In the genomic region with DNA sequence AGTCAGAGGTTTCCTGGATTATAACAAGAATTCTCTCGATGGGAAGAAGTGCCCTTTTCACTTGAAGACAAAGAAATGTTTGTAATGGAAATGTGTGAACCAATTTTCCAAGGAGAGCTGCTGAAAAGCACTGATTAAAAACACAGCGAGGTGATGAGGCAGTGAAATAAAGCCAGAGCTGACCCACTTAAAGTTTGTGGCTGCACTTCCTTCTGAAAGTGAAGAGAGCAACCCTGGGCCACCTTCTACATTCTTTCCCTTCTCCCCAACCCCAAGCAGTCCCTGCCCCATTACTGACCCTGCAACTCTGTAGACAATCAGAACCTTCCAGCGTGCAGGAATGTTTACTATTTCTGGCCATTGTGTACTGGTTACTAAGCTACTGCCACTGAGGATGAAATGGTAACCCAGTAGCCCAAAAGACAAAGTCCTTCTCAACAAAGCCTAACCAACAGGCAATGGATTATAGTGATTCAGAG, we compare ENCODE assay signal across 12 cellular contexts.
DNase-seq lines count a peak whose midpoint lies in the region; ATAC-seq, FAIRE-seq and TF ChIP-seq lines count a peak whose summit lies in the region.
"Had no signal": no experiment of that assay in that cellular context is flagged by ENCODE, and none has a peak within 500 bp of the region (broad histone marks: within the 10 kb centered on the region; RNA-seq: fewer than 3 reads in every experiment).

No MANE protein-coding gene starts in this region.

- no peak for FAIRE-seq in H54 (lab: Jason Lieb, UNC)

- peak overlapping the region; percentile 73 for H3K9ac ChIP-seq in iPS-18a (ENCODE audit: low read length)
- H3K9ac ChIP-seq: BLaER1 had no signal

- H3K4me3 ChIP-seq in HAP-1 (no peak overlapping the region), iPS-18a (ENCODE audit: low read length) (peak overlapping the region; percentile 48)
- H3K4me3 ChIP-seq: BLaER1 had no signal

- in situ Hi-C loops in HAP-1 (cut with MboI; ENCODE audit: low sequenced_read_pairs): no loop called here

- H3K4me1 ChIP-seq in HAP-1 (peaks cover 45% of the 10 kb centered on the region), iPS-18a (ENCODE audit: control insufficient read depth, low read depth, low read length) (peaks cover 45% of the 10 kb centered on the region)
- H3K4me1 ChIP-seq: BLaER1 had no signal

- H3K27ac ChIP-seq in cingulate gyrus (ENCODE audit: low read depth, low read length) (peak overlapping the region; percentile 86), iPS-18a (ENCODE audit: low read length) (peak overlapping the region; percentile 97)
- H3K27ac ChIP-seq: BLaER1 had no signal

- no peak for TF ChIP-seq POLR2A in H54 (IDR thresholded peaks at IDR 0.05; ENCODE audit: low read depth, low read length)

- H3K36me3 ChIP-seq in HAP-1 (replicated peaks): no peaks in the 10 kb centered on the region
- no peaks in the 10 kb centered on the region for H3K36me3 ChIP-seq in iPS-18a (ENCODE audit: control insufficient read depth, low read depth, low read length)

- H3K9me3 ChIP-seq in HAP-1: no peaks in the 10 kb centered on the region
- no peaks in the 10 kb centered on the region for H3K9me3 ChIP-seq in iPS-18a (ENCODE audit: control insufficient read depth, low read depth, low read length)
- H3K9me3 ChIP-seq: BLaER1 had no signal

- no peak for ATAC-seq in GM19351 (IDR thresholded peaks at IDR 0.05; ENCODE audit: unreplicated experiment)

- H3K27me3 ChIP-seq in HAP-1 (ENCODE audit: low read depth) (no peaks in the 10 kb centered on the region), iPS-18a (ENCODE audit: control insufficient read depth, insufficient read depth, low read length) (no peaks in the 10 kb centered on the region)
- H3K27me3 ChIP-seq: BLaER1 had no signal

- peak; percentile 83 to 99 for DNase-seq in HAP-1 (ENCODE audit: low spot score in 2 of 2)
- DNase-seq in pulmonary artery endothelial cell (ENCODE audit: low read depth, low spot score): peak; percentile 37
- no peak for DNase-seq in H54 (ENCODE audit: insufficient read length, low spot score)
- DNase-seq in MV-4-11 (lab: John Stamatoyannopoulos, UW): no peak
- DNase-seq in A172 (ENCODE audit: low spot score): no peak
- DNase-seq: activated CD4-positive, alpha-beta memory T cell treated with anti-CD3 and anti-CD28 coated beads for 36 hours; foreskin fibroblast; SW 1271 had no signal

Comparison
In these comparisons a context has a peak if more than half of its experiments do, and no peak if none do; other contexts are left out.
1. DNase-seq: peak in HAP-1 (2 of 2) and pulmonary artery endothelial cell (single experiment); none in H54 (single experiment), MV-4-11 (single experiment) and A172 (single experiment).